17 cellular contexts compared by ENCODE assay signal in the genomic region with DNA sequence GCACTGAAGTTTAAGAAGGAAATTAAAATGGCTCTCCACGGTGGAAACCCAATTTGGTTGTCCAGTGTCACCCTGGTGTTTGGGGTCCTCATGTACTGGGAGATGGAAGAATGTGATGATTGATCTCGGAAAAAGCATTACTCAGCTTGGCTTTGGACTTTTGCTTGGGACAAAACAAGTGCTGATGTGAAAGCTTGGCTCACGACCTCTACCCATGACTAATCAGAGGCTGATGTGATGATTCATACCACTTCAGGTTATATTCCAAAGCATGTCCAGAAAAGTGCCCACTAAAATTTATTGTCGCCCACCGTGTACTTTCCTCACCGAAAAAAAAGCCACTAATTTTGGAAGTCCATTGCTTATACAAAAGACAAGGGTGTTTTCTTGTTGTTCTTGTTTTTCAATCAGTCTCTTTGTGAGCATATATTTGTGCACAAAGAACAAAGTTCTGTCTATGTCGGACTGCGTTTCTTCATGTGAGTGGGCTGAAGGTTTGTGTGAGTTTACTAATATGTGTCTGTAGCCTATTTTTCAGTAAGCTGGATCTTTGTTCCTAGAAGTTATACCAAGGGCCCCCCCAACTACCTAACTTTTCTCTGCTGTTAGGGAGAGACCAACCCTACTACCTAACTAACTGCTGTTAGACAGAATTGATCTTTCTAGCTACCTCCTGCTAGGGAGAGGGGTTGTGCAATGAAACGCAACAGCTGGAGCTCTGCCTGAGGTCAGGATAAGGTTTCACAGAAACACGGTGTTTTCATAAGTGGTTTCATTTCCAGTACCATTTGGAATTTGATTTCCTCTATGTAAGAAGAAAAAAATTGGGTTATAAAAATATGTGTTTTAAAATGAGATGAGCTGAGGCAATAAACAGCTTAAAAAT. TPM values are rescaled to one million over a fixed set of nuclear protein-coding genes. Genes with fewer than 3 reads are reported as not detected.
"Had no signal": no experiment of that assay in that cellular context is flagged by ENCODE, and none has a peak within 500 bp of the region (broad histone marks: within the 10 kb centered on the region; RNA-seq: fewer than 3 reads in every experiment).

No MANE protein-coding gene starts in this region.

RNA-seq across cellular contexts. Expression of a gene that starts 22.8 kb away (rescaled TPM):
- total RNA-seq: activated B cell treated with CpG ODN at 0.5 μM for 24 hours; activated CD4-positive, alpha-beta memory T cell treated with anti-CD3 and anti-CD28 coated beads for 36 hours; activated CD4-positive, alpha-beta T cell treated with anti-CD3 and anti-CD28 coated beads, Interleukin-2, amount 10 ng/mL, durations not matched to agents 24 days and 14 days; activated CD8-positive, alpha-beta memory T cell treated with anti-CD3 and anti-CD28 coated beads for 36 hours; activated CD8-positive, alpha-beta T cell treated with anti-CD3 and anti-CD28 coated beads for 36 hours; activated naive CD4-positive, alpha-beta T cell treated with anti-CD3 and anti-CD28 coated beads for 36 hours; activated naive CD4-positive, alpha-beta T cell treated with anti-CD3 and anti-CD28 coated beads, Interleukin-2, amount 50 U/mL, for 72 hours; activated naive CD8-positive, alpha-beta T cell treated with anti-CD3 and anti-CD28 coated beads for 36 hours; activated T-cell treated with anti-CD3 and anti-CD28 coated beads, Interleukin-2, amount 50 U/mL, for 4 hours; activated T-cell treated with anti-CD3 and anti-CD28 coated beads, Interleukin-2, amount 50 U/mL, for 72 hours; activated T-helper 1 cell treated with anti-CD3 and anti-CD28 coated beads, Interleukin-12 subunit alpha, Interleukin-12 subunit beta, Interleukin-2, Interleukin-4 antibody, amounts not matched to agents 30 ng/mL and 10 ng/mL and 1 ng/mL, durations not matched to agents 14 hours and 24 hours and 36 hours; activated T-helper 17 cell treated with anti-CD3 and anti-CD28 coated beads, Interleukin-2, amount 50 U/mL, for 72 hours; adrenal gland; aorta; astrocyte; bronchial epithelial cell; cardiac muscle cell had no signal
- polyA plus RNA-seq: adrenal gland, aorta, cardiac muscle cell had no signal
